In the genomic region with DNA sequence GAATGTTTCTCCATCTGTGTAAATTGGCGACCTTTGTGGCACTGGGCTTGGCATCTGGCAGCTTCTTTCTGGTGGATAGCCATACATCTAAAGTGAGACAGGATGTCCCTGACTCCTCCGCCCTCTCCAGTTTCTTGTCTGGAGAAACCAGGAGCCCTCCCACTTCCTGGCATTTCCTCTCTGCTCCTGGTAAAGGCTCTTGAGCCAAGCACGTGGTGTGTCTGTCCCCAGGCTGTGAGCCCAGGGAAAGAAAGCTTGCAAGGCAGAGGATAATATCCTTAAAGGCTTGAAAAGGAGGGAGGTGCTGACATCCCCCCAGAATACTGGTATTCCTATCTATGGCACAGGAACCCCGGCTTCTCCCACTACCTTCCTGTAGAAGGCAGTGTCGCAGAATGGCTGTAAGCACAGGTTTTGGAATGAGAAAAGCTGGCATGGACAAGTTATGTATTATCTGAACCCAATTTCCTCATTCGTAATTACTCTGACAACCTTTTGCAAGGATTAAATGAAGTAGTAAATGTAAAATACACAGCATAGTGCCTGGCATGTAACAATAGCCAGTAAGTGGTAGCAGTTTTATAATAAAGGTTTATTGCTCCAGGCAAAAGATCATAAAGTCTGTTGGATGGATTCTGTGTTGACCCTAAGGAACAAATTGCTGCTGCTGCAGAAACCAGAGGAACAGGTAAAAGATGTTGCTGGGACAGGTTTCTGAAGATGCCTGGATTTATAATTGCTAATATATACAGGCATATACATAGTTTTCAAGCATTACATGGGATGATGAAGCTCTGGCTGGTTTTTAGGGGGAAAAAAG, we compare ENCODE assay signal across 9 cellular contexts. TPM values are rescaled to one million over a fixed set of nuclear protein-coding genes. Genes with fewer than 3 reads are reported as not detected.
DNase-seq lines count a peak whose midpoint lies in the region; ATAC-seq and TF ChIP-seq lines count a peak whose summit lies in the region.
"Had no signal": no experiment of that assay in that cellular context is flagged by ENCODE, and none has a peak within 500 bp of the region (broad histone marks: within the 10 kb centered on the region; RNA-seq: fewer than 3 reads in every experiment).

No MANE protein-coding gene starts in this region.

- H4K20me1 ChIP-seq in SK-N-SH (ENCODE audit: insufficient read depth), result no peaks in the 10 kb centered on the region

- no peaks in the 10 kb centered on the region for H3K36me3 ChIP-seq in SK-N-SH (replicated peaks in 1 of 2; ENCODE audit: control insufficient read depth in 1 of 2, insufficient read depth in 2 of 2, low read length in 1 of 2)
- H3K36me3 ChIP-seq in esophagus squamous epithelium, result no peaks in the 10 kb centered on the region

- TF ChIP-seq RAD21 in SK-N-SH (IDR thresholded peaks at IDR 0.05; ENCODE audit: low read length), result no peak

- intact Hi-C loops in esophagus squamous epithelium (cut with DNase I), result no loop called here

- no peaks in the 10 kb centered on the region for H3K9me2 ChIP-seq in SK-N-SH

- no peak for TF ChIP-seq POLR2A in esophagus squamous epithelium (IDR thresholded peaks at IDR 0.05)

- H3K4me1 ChIP-seq in SK-N-SH (ENCODE audit: control insufficient read depth in 1 of 2, insufficient read depth in 2 of 2, low read depth in 1 of 2, low read length in 1 of 2) (no peaks in the 10 kb centered on the region; a peak in 2 of 4 replicates), esophagus squamous epithelium (peaks cover 0 to 28% (median 7%) of the 10 kb centered on the region in 3 donors)

- no peaks in the 10 kb centered on the region for H3K9me3 ChIP-seq in SK-N-SH
- H3K9me3 ChIP-seq in esophagus squamous epithelium, result no peaks in the 10 kb centered on the region

- H2AFZ ChIP-seq in SK-N-SH (ENCODE audit: low read depth), result no peak overlapping the region; the same call in 1 of the 2 replicates

- no peak overlapping the region for H3K9ac ChIP-seq in SK-N-SH

- POLR2A ChIA-PET in SK-N-SH (lab: Yijun Ruan, JAX), result no interaction called here

- H3K79me2 ChIP-seq in SK-N-SH (ENCODE audit: insufficient read depth), result no peaks in the 10 kb centered on the region

- ATAC-seq in SK-N-SH treated with all-trans-retinoic acid at 6 μM for 48 hours (peak; percentile 68), HG03095 (IDR thresholded peaks at IDR 0.05; ENCODE audit: unreplicated experiment) (no peak)

- H3K27me3 ChIP-seq in SK-N-SH (ENCODE audit: insufficient read depth), result no peaks in the 10 kb centered on the region
- H3K27me3 ChIP-seq in esophagus squamous epithelium, result peaks cover 0 to 5% (median 0%) of the 10 kb centered on the region in 4 donors

- no peak overlapping the region for H3K4me3 ChIP-seq in SK-N-SH (ENCODE audit: low read depth in 2 of 2, low read length in 1 of 2)
- no peak overlapping the region for H3K4me3 ChIP-seq in esophagus squamous epithelium

- H3F3A ChIP-seq in SK-N-SH (replicated peaks; ENCODE audit: insufficient read depth), result no peaks in the 10 kb centered on the region

- CTCF ChIA-PET in SK-N-SH (lab: Yijun Ruan, JAX), result interaction anchor here (1.1 to 1.3 kb wide), 2 partner anchors 17 to 223 kb away, joined by 3 to 4 read pairs; no protein-coding TSS in a partner anchor

- WGBS in SK-N-SH (ENCODE audit: low lambda C conversion rate), result 58% methylated on average over 6 of the region's 6 CpGs
- WGBS in esophagus squamous epithelium, 2 donors, result 29 to 43% methylated on average over 6 of the region's 6 CpGs

- no peak for TF ChIP-seq EP300 in SK-N-SH (IDR thresholded peaks at IDR 0.05; ENCODE audit: borderline replicate concordance in 1 of 2, low read depth in 1 of 2, low read length in 1 of 2)

- no peak for DNase-seq in SK-N-SH
- no peak for DNase-seq in esophagus squamous epithelium (lab: John Stamatoyannopoulos, UW)
- peak; percentile 23 for DNase-seq in midbrain (lab: John Stamatoyannopoulos, UW)
- no peak for DNase-seq in activated CD4-positive, alpha-beta T cell treated with anti-CD3 and anti-CD28 coated beads for 1 hour
- DNase-seq in NCI-H187 (lab: John Stamatoyannopoulos, UW), result no peak
- no peak for DNase-seq in activated naive CD4-positive, alpha-beta T cell treated with anti-CD3 and anti-CD28 coated beads, Interleukin-2, amount 50 U/mL, for 16 hours
- DNase-seq: activated T-cell treated with anti-CD3 and anti-CD28 coated beads, Interleukin-2, amount 50 U/mL, for 24 hours had no signal

- H3K4me2 ChIP-seq in SK-N-SH, result no peak overlapping the region

- H3K27ac ChIP-seq in SK-N-SH (ENCODE audit: low read depth in 2 of 2, low read length in 1 of 2), result no peak overlapping the region
- H3K27ac ChIP-seq in esophagus squamous epithelium, result peak overlapping the region in 3 of 4 donors; percentile 18 to 51 (median 27)

- TF ChIP-seq CTCF in SK-N-SH (IDR thresholded peaks at IDR 0.05), result no peak
- TF ChIP-seq CTCF in esophagus squamous epithelium (IDR thresholded peaks at IDR 0.05), result no peak

TF ChIP-seq in SK-N-SH treated with all-trans-retinoic acid at 6 μM for 48 hours, 23 proteins besides CTCF, POLR2A, EP300 and RAD21:
- no peak for TF ChIP-seq ZFP3 (CRISPR knock-in tag; IDR thresholded peaks at IDR 0.05)

TF ChIP-seq in SK-N-SH, 30 proteins besides CTCF, POLR2A, EP300 and RAD21:
- TF ChIP-seq SIN3A (IDR thresholded peaks at IDR 0.05; ENCODE audit: borderline replicate concordance, low read depth, low read length) (no peak), NFIC (IDR thresholded peaks at IDR 0.05; ENCODE audit: borderline replicate concordance) (no peak), GABPA (IDR thresholded peaks at IDR 0.05; ENCODE audit: low read depth) (no peak), GATA2 (CRISPR knock-in tag; IDR thresholded peaks at IDR 0.05) (no peak), RXRA (IDR thresholded peaks at IDR 0.05; ENCODE audit: borderline replicate concordance, low read depth) (no peak), POLR2AphosphoS5 (IDR thresholded peaks at IDR 0.05; ENCODE audit: low read depth, low read length) (no peak), TEAD4 (IDR thresholded peaks at IDR 0.05; ENCODE audit: borderline replicate concordance, insufficient read depth) (no peak), FOXM1 (IDR thresholded peaks at IDR 0.05; ENCODE audit: low read depth) (no peak), RCOR1 (IDR thresholded peaks at IDR 0.05; ENCODE audit: low read length) (no peak), TAF1 (IDR thresholded peaks at IDR 0.05; ENCODE audit: borderline replicate concordance, low read depth, low read length) (no peak)
- TF ChIP-seq, protein P1, sequence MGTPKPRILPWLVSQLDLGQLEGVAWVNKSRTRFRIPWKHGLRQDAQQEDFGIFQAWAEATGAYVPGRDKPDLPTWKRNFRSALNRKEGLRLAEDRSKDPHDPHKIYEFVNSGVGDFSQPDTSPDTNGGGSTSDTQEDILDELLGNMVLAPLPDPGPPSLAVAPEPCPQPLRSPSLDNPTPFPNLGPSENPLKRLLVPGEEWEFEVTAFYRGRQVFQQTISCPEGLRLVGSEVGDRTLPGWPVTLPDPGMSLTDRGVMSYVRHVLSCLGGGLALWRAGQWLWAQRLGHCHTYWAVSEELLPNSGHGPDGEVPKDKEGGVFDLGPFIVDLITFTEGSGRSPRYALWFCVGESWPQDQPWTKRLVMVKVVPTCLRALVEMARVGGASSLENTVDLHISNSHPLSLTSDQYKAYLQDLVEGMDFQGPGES (IDR thresholded peaks at IDR 0.05; ENCODE audit: low read depth, low read length), result no peak
- TF ChIP-seq, protein P2, sequence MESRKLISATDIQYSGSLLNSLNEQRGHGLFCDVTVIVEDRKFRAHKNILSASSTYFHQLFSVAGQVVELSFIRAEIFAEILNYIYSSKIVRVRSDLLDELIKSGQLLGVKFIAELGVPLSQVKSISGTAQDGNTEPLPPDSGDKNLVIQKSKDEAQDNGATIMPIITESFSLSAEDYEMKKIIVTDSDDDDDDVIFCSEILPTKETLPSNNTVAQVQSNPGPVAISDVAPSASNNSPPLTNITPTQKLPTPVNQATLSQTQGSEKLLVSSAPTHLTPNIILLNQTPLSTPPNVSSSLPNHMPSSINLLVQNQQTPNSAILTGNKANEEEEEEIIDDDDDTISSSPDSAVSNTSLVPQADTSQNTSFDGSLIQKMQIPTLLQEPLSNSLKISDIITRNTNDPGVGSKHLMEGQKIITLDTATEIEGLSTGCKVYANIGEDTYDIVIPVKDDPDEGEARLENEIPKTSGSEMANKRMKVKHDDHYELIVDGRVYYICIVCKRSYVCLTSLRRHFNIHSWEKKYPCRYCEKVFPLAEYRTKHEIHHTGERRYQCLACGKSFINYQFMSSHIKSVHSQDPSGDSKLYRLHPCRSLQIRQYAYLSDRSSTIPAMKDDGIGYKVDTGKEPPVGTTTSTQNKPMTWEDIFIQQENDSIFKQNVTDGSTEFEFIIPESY (IDR thresholded peaks at IDR 0.05; ENCODE audit: borderline replicate concordance, low read depth), result no peak
- TF ChIP-seq, protein P3, sequence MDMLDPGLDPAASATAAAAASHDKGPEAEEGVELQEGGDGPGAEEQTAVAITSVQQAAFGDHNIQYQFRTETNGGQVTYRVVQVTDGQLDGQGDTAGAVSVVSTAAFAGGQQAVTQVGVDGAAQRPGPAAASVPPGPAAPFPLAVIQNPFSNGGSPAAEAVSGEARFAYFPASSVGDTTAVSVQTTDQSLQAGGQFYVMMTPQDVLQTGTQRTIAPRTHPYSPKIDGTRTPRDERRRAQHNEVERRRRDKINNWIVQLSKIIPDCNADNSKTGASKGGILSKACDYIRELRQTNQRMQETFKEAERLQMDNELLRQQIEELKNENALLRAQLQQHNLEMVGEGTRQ (IDR thresholded peaks at IDR 0.05; ENCODE audit: borderline replicate concordance, low read depth, low read length), result no peak

RNA-seq across cellular contexts. Expression of a gene that starts 11.8 kb away (rescaled TPM):
- 0.08 and 0.10 TPM in 2 replicates for polyA plus RNA-seq in SK-N-SH (2012; rRNA removed)
- 0.06 and 0.17 TPM in 2 replicates for polyA plus RNA-seq in SK-N-SH (2012; cell fraction: cytosol; rRNA removed)
- 0.13 and 0.35 TPM in 2 replicates for polyA plus RNA-seq in SK-N-SH (2012; cell fraction: nucleus; rRNA removed)
- total RNA-seq in esophagus squamous epithelium, result 10 to 100 TPM in 2 of 4 donors, 1 to 10 TPM in 2; 5.2 to 15.9 (median 8.2) TPM

Comparison
In these comparisons a context has a peak if more than half of its experiments do, and no peak if none do; other contexts are left out.
1. H3K27ac ChIP-seq: peak in esophagus squamous epithelium (3 of 4); none in SK-N-SH (0 of 2).